Comparison of ENCODE assay signal across 9 cellular contexts in the genomic region with DNA sequence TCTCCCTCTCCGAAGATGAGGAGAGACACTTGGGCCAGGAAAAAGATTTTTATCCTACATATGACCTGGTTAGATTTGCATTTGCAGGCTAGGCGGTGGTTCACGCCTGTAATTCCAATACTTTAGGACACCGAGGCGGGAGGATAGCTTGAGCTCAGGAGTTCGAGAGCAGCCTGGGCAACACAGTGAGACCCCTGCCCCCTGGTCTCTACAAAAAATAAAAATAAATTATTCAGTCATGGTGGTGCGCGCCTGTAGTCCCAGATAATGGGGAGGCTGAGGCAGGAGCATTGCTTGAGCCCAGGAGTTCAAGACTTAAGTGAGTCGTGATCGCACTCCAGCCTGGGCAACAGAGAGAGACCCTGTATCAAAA. TPM values are rescaled to one million over a fixed set of nuclear protein-coding genes. Genes with fewer than 3 reads are reported as not detected.
DNase-seq lines count a peak whose midpoint lies in the region; ATAC-seq and TF ChIP-seq lines count a peak whose summit lies in the region.
"Had no signal": no experiment of that assay in that cellular context is flagged by ENCODE, and none has a peak within 500 bp of the region (broad histone marks: within the 10 kb centered on the region; RNA-seq: fewer than 3 reads in every experiment).

No MANE protein-coding gene starts in this region.

- H3K27me3 ChIP-seq in DOHH2 (ENCODE audit: control insufficient read depth, low read length): no peaks in the 10 kb centered on the region
- H3K27me3 ChIP-seq in fibroblast of lung (ENCODE audit: control insufficient read depth, insufficient read depth, low read length): no peaks in the 10 kb centered on the region

- no peaks in the 10 kb centered on the region for H3F3A ChIP-seq in DOHH2 (ENCODE audit: control insufficient read depth, insufficient read depth)

- H3K4me1 ChIP-seq in DOHH2 (ENCODE audit: control insufficient read depth, low read length) (peaks cover 14% of the 10 kb centered on the region), fibroblast of lung (ENCODE audit: control insufficient read depth, extremely low read depth, insufficient read depth, low read length) (peaks cover 3% of the 10 kb centered on the region)

- H3K27ac Mint-ChIP-seq in progenitor cell of endocrine pancreas: peak overlapping the region; percentile 84

- H3K4me3 Mint-ChIP-seq in progenitor cell of endocrine pancreas (ENCODE audit: low read depth): peak overlapping the region; percentile 92

- no peaks in the 10 kb centered on the region for H3K27me3 Mint-ChIP-seq in progenitor cell of endocrine pancreas

- no peak overlapping the region for H3K9ac ChIP-seq in fibroblast of lung (ENCODE audit: insufficient read depth, low read length)

- ATAC-seq in GM19397 (IDR thresholded peaks at IDR 0.05; ENCODE audit: unreplicated experiment) (no peak), GM21529 (IDR thresholded peaks at IDR 0.05; ENCODE audit: unreplicated experiment) (no peak)

- peaks cover 4% of the 10 kb centered on the region for H3K36me3 Mint-ChIP-seq in progenitor cell of endocrine pancreas (ENCODE audit: insufficient read depth)

- H4K20me1 ChIP-seq in DOHH2 (ENCODE audit: control insufficient read depth, insufficient read depth, low read depth, low read length) (no peaks in the 10 kb centered on the region), fibroblast of lung (ENCODE audit: control insufficient read depth, extremely low read depth, insufficient read depth, low read length) (no peaks in the 10 kb centered on the region)

- peaks cover 13% of the 10 kb centered on the region for H3K79me2 ChIP-seq in DOHH2 (ENCODE audit: control insufficient read depth, low read length)
- H3K79me2 ChIP-seq in fibroblast of lung (ENCODE audit: control insufficient read depth, insufficient read depth, low read length): peaks cover 17% of the 10 kb centered on the region

- H3K4me2 ChIP-seq in DOHH2 (ENCODE audit: low read length) (peak overlapping the region; percentile 94), fibroblast of lung (ENCODE audit: extremely low read depth, insufficient read depth, low read length) (peak overlapping the region; percentile 98)

- H3K9me3 ChIP-seq in DOHH2 (ENCODE audit: control insufficient read depth, insufficient read depth, low read length): no peaks in the 10 kb centered on the region
- no peaks in the 10 kb centered on the region for H3K9me3 ChIP-seq in fibroblast of lung (ENCODE audit: control insufficient read depth, insufficient read depth, low read depth, low read length)
- H3K9me3 ChIP-seq: mucosa of descending colon had no signal

- TF ChIP-seq CTCF in DOHH2 (IDR thresholded peaks at IDR 0.05; ENCODE audit: low read depth, low read length, poor library complexity, severe bottlenecking) (no peak), RWPE1 (conservative IDR thresholded peaks at IDR 0.05; ENCODE audit: low read depth) (no peak), fibroblast of lung (conservative IDR thresholded peaks at IDR 0.05 in 1 of 2, IDR thresholded peaks at IDR 0.05 in 1 of 2; ENCODE audit: low read depth in 1 of 2, low read length in 2 of 2) (no peak), progenitor cell of endocrine pancreas (IDR thresholded peaks at IDR 0.05; ENCODE audit: unreplicated experiment) (no peak)

- CTCF ChIA-PET in RWPE1 (lab: Yijun Ruan, JAX): interaction anchor here (0.6 to 1.3 kb wide), 2 partner anchors 17 to 424 kb away, joined by 3 to 7 read pairs; no protein-coding TSS in a partner anchor

- no peaks in the 10 kb centered on the region for H3K9me2 ChIP-seq in DOHH2 (replicated peaks; ENCODE audit: control insufficient read depth, low read length)

- peaks cover 12% of the 10 kb centered on the region for H3K4me1 Mint-ChIP-seq in progenitor cell of endocrine pancreas (ENCODE audit: low read depth)

- no peak for DNase-seq in RWPE1 (ENCODE audit: low spot score)
- no peak for DNase-seq in fibroblast of lung (ENCODE audit: low read depth in 2 of 2)
- DNase-seq in progenitor cell of endocrine pancreas (ENCODE audit: low spot score, unreplicated experiment): no peak
- DNase-seq in DMS53 (lab: John Stamatoyannopoulos, UW): no peak
- no peak for DNase-seq in activated CD8-positive, alpha-beta memory T cell treated with anti-CD3 and anti-CD28 coated beads, Interleukin-2, amount 50 U/mL, for 48 hours

- H3K4me3 ChIP-seq in DOHH2 (ENCODE audit: low read length): peak overlapping the region; percentile 78
- H3K4me3 ChIP-seq in fibroblast of lung (replicated peaks in 1 of 4; ENCODE audit: control extremely low read depth in 1 of 4, insufficient read depth in 1 of 4, low read depth in 3 of 4, low read length in 4 of 4): peak overlapping the region; percentile 83 to 93 (median 88)

- H3K9me3 Mint-ChIP-seq in progenitor cell of endocrine pancreas (ENCODE audit: low read depth): no peaks in the 10 kb centered on the region

- H3K27ac ChIP-seq in DOHH2 (ENCODE audit: low read depth, low read length) (no peak overlapping the region), RWPE1 (peak overlapping the region; percentile 81), fibroblast of lung (ENCODE audit: insufficient read depth, low read length) (no peak overlapping the region)

- H3K36me3 ChIP-seq in DOHH2 (ENCODE audit: control insufficient read depth, low read length): peaks cover 27% of the 10 kb centered on the region
- peaks cover 23% of the 10 kb centered on the region for H3K36me3 ChIP-seq in fibroblast of lung (ENCODE audit: control insufficient read depth, insufficient read depth, low read length)

- POLR2A ChIA-PET in RWPE1 (lab: Yijun Ruan, JAX; ENCODE audit: low non-redundant PET): interaction anchor here (0.5 kb wide), 1 partner anchor 355 kb away, joined by 5 read pairs; no protein-coding TSS in a partner anchor

- peak overlapping the region; percentile 94 for H2AFZ ChIP-seq in fibroblast of lung (ENCODE audit: low read length)

RNA-seq across cellular contexts. Expression of a gene that starts 7.9 kb away (rescaled TPM):
- total RNA-seq in fibroblast of lung (37.7 and 42.9 TPM in 2 replicates), progenitor cell of endocrine pancreas (28.6 and 32.0 TPM in 2 replicates)
- 15.8 and 16.0 TPM in 2 replicates for polyA plus RNA-seq in fibroblast of lung
- polyA plus RNA-seq in fibroblast of lung (2012): 15.4 and 18.2 TPM in 2 replicates
- polyA minus RNA-seq in fibroblast of lung (ENCODE audit: low replicate concordance): 21.1 and 30.4 TPM in 2 replicates

RNA-seq across cellular contexts. Expression of a gene that starts 12.5 kb away (rescaled TPM):
- 127 TPM in 2 replicates for total RNA-seq in fibroblast of lung
- polyA plus RNA-seq in fibroblast of lung: 310 and 410 TPM in 2 replicates
- 184 and 218 TPM in 2 replicates for polyA plus RNA-seq in fibroblast of lung (2012)
- 327 and 435 TPM in 2 replicates for polyA minus RNA-seq in fibroblast of lung (ENCODE audit: low replicate concordance)
- total RNA-seq in progenitor cell of endocrine pancreas: 167 and 177 TPM in 2 replicates

RNA-seq across cellular contexts. Expression of a gene that starts 13.3 kb away (rescaled TPM):
- total RNA-seq in fibroblast of lung: 15.4 and 23.1 TPM in 2 replicates
- polyA plus RNA-seq in fibroblast of lung: 30.2 and 40.2 TPM in 2 replicates
- 25.3 and 37.5 TPM in 2 replicates for polyA plus RNA-seq in fibroblast of lung (2012)
- 49.2 and 60.2 TPM in 2 replicates for polyA minus RNA-seq in fibroblast of lung (ENCODE audit: low replicate concordance)
- total RNA-seq in progenitor cell of endocrine pancreas: 76.2 and 80.6 TPM in 2 replicates

RNA-seq across cellular contexts. Expression of a gene that starts 27.5 kb away (rescaled TPM):
- 1.2 and 1.5 TPM in 2 replicates for total RNA-seq in fibroblast of lung
- polyA plus RNA-seq in fibroblast of lung: 0.30 and 0.45 TPM in 2 replicates
- 0.27 and 0.43 TPM in 2 replicates for polyA plus RNA-seq in fibroblast of lung (2012)
- polyA minus RNA-seq in fibroblast of lung (ENCODE audit: low replicate concordance): 1.3 TPM in 1 of 2 replicates, not detected in the other
- total RNA-seq in progenitor cell of endocrine pancreas: 12.3 and 14.5 TPM in 2 replicates

RNA-seq across cellular contexts. Expression of a gene that starts 27.9 kb away (rescaled TPM):
- total RNA-seq in fibroblast of lung (3.9 and 4.6 TPM in 2 replicates), progenitor cell of endocrine pancreas (33.5 and 34.1 TPM in 2 replicates)
- polyA plus RNA-seq in fibroblast of lung: 7.1 and 8.9 TPM in 2 replicates
- polyA plus RNA-seq in fibroblast of lung (2012): 6.5 and 7.4 TPM in 2 replicates
- 30.6 and 49.8 TPM in 2 replicates for polyA minus RNA-seq in fibroblast of lung (ENCODE audit: low replicate concordance)
